In genomic region chr3:101632586-101632985, GRCh38 we compare ENCODE assay signal across 26 cellular contexts. TPM values are rescaled to one million over a fixed set of nuclear protein-coding genes. Genes with fewer than 3 reads are reported as not detected.
DNase-seq lines count a peak whose midpoint lies in the region; ATAC-seq and TF ChIP-seq lines count a peak whose summit lies in the region.
"Had no signal": no experiment of that assay in that cellular context is flagged by ENCODE, and none has a peak within 500 bp of the region (broad histone marks: within the 10 kb centered on the region; RNA-seq: fewer than 3 reads in every experiment).

No MANE protein-coding gene starts in this region.

- peak overlapping the region; percentile 14; the same call in 1 of the 2 replicates for H3K4me3 ChIP-seq in H7 (ENCODE audit: insufficient read depth, low read depth, low read length)
- no peak overlapping the region for H3K4me3 ChIP-seq in esophagus muscularis mucosa
- H3K4me3 ChIP-seq: GM12878 had no signal

- peak overlapping the region; percentile 43 for H3K27ac Mint-ChIP-seq in T-helper 17 cell
- H3K27ac Mint-ChIP-seq in stimulated activated effector memory CD8-positive, alpha-beta T cell treated with anti-CD3 and anti-CD28 coated beads, Interleukin-12 subunit alpha, Interleukin-12 subunit beta, amount 100 ng/mL, for 72 hours: peak overlapping the region; percentile 37
- H3K27ac Mint-ChIP-seq: B cell; CD8-positive, alpha-beta T cell; IgD-negative memory B cell had no signal

- no peak overlapping the region for H3K4me3 Mint-ChIP-seq in T-helper 17 cell
- H3K4me3 Mint-ChIP-seq in stimulated activated effector memory CD8-positive, alpha-beta T cell treated with anti-CD3 and anti-CD28 coated beads, Interleukin-12 subunit alpha, Interleukin-12 subunit beta, amount 100 ng/mL, for 72 hours: no peak overlapping the region
- H3K4me3 Mint-ChIP-seq: B cell; CD8-positive, alpha-beta T cell; IgD-negative memory B cell had no signal

- H3K9me3 Mint-ChIP-seq in stimulated activated effector memory CD8-positive, alpha-beta T cell treated with anti-CD3 and anti-CD28 coated beads, Interleukin-12 subunit alpha, Interleukin-12 subunit beta, amount 100 ng/mL, for 72 hours: no peaks in the 10 kb centered on the region
- H3K9me3 Mint-ChIP-seq: CD8-positive, alpha-beta T cell; IgD-negative memory B cell had no signal

- H3K36me3 ChIP-seq in H7 (replicated peaks; ENCODE audit: control insufficient read depth, insufficient read depth, low read length) (no peaks in the 10 kb centered on the region), esophagus muscularis mucosa (no peaks in the 10 kb centered on the region)

- no peak overlapping the region for H3K27ac ChIP-seq in esophagus muscularis mucosa (replicated peaks in 1 of 4)
- H3K27ac ChIP-seq: C4-2B, RWPE1 had no signal

- TF ChIP-seq CTCF in esophagus muscularis mucosa (IDR thresholded peaks at IDR 0.05): no peak

- no peak for ATAC-seq in T-helper 17 cell
- ATAC-seq in stimulated activated effector memory CD8-positive, alpha-beta T cell treated with anti-CD3 and anti-CD28 coated beads, Interleukin-12 subunit alpha, Interleukin-12 subunit beta, amount 100 ng/mL, for 72 hours: no peak
- ATAC-seq: CD8-positive, alpha-beta T cell; GM12878 had no signal

- H3K27me3 ChIP-seq in H7 (ENCODE audit: control insufficient read depth, insufficient read depth, low read length) (no peaks in the 10 kb centered on the region), esophagus muscularis mucosa (no peaks in the 10 kb centered on the region)

- intact Hi-C loops in esophagus muscularis mucosa (cut with DNase I): no loop called here

- no peaks in the 10 kb centered on the region for H3K4me1 ChIP-seq in esophagus muscularis mucosa

- no peak for DNase-seq in H7
- DNase-seq in T-helper 17 cell: no peak
- peak; percentile 85 for DNase-seq in esophagus muscularis mucosa (ENCODE audit: extremely low spot score)
- DNase-seq in stimulated activated effector memory CD8-positive, alpha-beta T cell treated with anti-CD3 and anti-CD28 coated beads, Interleukin-12 subunit alpha, Interleukin-12 subunit beta, amount 100 ng/mL, for 72 hours (ENCODE audit: low spot score in 2 of 2): no peak
- DNase-seq in NCI-H446 treated with DMSO at 0.1 percent for 48 hours (lab: John Stamatoyannopoulos, UW): no peak
- DNase-seq in NCI-H1105 treated with DMSO at 0.1 percent for 48 hours (lab: John Stamatoyannopoulos, UW): no peak
- no peak for DNase-seq in SHP77 treated with DMSO at 0.1 percent for 48 hours (lab: John Stamatoyannopoulos, UW)
- DNase-seq: DMS 273 treated with DMSO at 0.1 percent for 48 hours, DMS79, EL, GDM1, GOT3, HCEC 1CT, NCI-H1092 treated with DMSO at 0.1 percent for 48 hours, NCI-H146, NCI-H1930, NCI-H2107, NCI-H524 treated with DMSO at 0.1 percent for 48 hours, NCI-H774, SHP77 had no signal

- H3K27me3 Mint-ChIP-seq in T-helper 17 cell: no peaks in the 10 kb centered on the region
- H3K27me3 Mint-ChIP-seq: B cell, IgD-negative memory B cell had no signal

- no peak for TF ChIP-seq EP300 in esophagus muscularis mucosa (IDR thresholded peaks at IDR 0.05)

- TF ChIP-seq POLR2A in esophagus muscularis mucosa (IDR thresholded peaks at IDR 0.05; ENCODE audit: low read depth): no peak

- peaks cover 4% of the 10 kb centered on the region for H3K4me1 Mint-ChIP-seq in T-helper 17 cell
- H3K4me1 Mint-ChIP-seq in stimulated activated effector memory CD8-positive, alpha-beta T cell treated with anti-CD3 and anti-CD28 coated beads, Interleukin-12 subunit alpha, Interleukin-12 subunit beta, amount 100 ng/mL, for 72 hours: peaks cover 7% of the 10 kb centered on the region

- H3K36me3 Mint-ChIP-seq in T-helper 17 cell (ENCODE audit: low read depth): no peaks in the 10 kb centered on the region
- no peaks in the 10 kb centered on the region for H3K36me3 Mint-ChIP-seq in stimulated activated effector memory CD8-positive, alpha-beta T cell treated with anti-CD3 and anti-CD28 coated beads, Interleukin-12 subunit alpha, Interleukin-12 subunit beta, amount 100 ng/mL, for 72 hours
- H3K36me3 Mint-ChIP-seq: CD8-positive, alpha-beta T cell; IgD-negative memory B cell had no signal

- WGBS in esophagus muscularis mucosa: 78% methylated on average over 9 of the region's 11 CpGs

- H3K9me3 ChIP-seq in T-helper 17 cell (ENCODE audit: control insufficient read depth, low read length, poor library complexity, severe bottlenecking) (no peaks in the 10 kb centered on the region), esophagus muscularis mucosa (no peaks in the 10 kb centered on the region)

RNA-seq across cellular contexts. Expression of gene ZBTB11, which starts 44.3 kb away (rescaled TPM):
- 15.3 and 19.6 TPM in 2 replicates for total RNA-seq in H7 (2014; rRNA removed; shearing (Covaris generic))
- total RNA-seq in T-helper 17 cell: 10 to 100 TPM; 65.2 to 77.2 TPM
- 10 to 100 TPM; 15.3 to 20.8 (median 16.9) TPM for total RNA-seq in esophagus muscularis mucosa

RNA-seq across cellular contexts. Expression of gene RPL24, which starts 53.9 kb away (rescaled TPM):
- 1,928 and 2,088 TPM in 2 replicates for total RNA-seq in H7 (2014; rRNA removed; shearing (Covaris generic))
- total RNA-seq in T-helper 17 cell (1,000 to 10,000 TPM; 1,360 to 1,402 TPM), esophagus muscularis mucosa (1,000 to 10,000 TPM; 1,560 to 1,805 (median 1,727) TPM)

RNA-seq across cellular contexts. Expression of gene PCNP, which starts 58.6 kb away (rescaled TPM):
- total RNA-seq in H7 (2014; rRNA removed; shearing (Covaris generic)): 68.2 and 92.0 TPM in 2 replicates
- 100 to 1,000 TPM; 138 to 150 TPM for total RNA-seq in T-helper 17 cell
- total RNA-seq in esophagus muscularis mucosa: 100 to 1,000 TPM; 105 to 186 (median 124) TPM
